Comparison of ENCODE assay signal across 8 cellular contexts in the genomic region with DNA sequence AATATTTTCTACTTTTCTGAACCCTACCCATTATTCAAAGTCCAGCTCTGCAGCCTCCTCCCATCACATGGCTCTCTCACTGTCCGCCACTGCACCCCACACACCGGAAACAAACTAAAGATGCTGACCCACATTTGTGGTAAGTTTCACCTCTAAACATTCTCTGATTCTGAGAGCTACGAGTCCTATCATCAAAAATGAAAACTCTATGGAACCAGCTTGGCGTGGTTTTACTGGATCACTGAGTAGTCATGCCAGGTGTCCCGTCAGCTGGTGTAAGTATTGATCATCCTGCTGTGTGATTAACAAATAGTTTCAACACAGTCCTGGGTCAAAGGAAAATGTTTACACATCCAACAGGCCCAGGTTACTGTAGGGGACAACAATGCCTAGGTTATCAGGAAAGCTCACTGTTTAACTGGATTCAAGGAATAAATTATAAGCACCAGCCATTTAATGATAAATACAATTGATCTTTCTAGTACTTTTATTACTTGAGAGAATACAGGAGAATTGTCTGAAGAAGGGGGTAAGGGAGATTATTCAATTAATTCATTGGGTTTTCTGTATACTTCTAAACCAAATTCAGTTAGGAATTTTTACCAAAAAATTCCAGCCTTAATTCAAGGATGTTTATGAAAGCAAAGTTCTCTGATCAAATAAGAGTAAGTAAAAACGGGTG. TPM values are rescaled to one million over a fixed set of nuclear protein-coding genes. Genes with fewer than 3 reads are reported as not detected.
DNase-seq lines count a peak whose midpoint lies in the region; ATAC-seq and TF ChIP-seq lines count a peak whose summit lies in the region.

No MANE protein-coding gene starts in this region.

- 0 out of 2 replicates have a peak overlapping the region, but pooled peaks have one; percentile 16 for H3K4me2 ChIP-seq in PC-3 (ENCODE audit: low read length)

- H4K20me1 ChIP-seq in PC-3 (ENCODE audit: low read length) = no peaks in the 10 kb centered on the region

- no peaks in the 10 kb centered on the region for H3K9me2 ChIP-seq in PC-3 (replicated peaks; ENCODE audit: low read length)

- H3K27me3 ChIP-seq in PC-3 (ENCODE audit: low read length) (no peaks in the 10 kb centered on the region), esophagus muscularis mucosa (no peaks in the 10 kb centered on the region), SJCRH30 (no peaks in the 10 kb centered on the region)

- H3K36me3 ChIP-seq in PC-3 (ENCODE audit: low read depth, low read length) = no peaks in the 10 kb centered on the region
- no peaks in the 10 kb centered on the region for H3K36me3 ChIP-seq in esophagus muscularis mucosa
- no peaks in the 10 kb centered on the region for H3K36me3 ChIP-seq in SJCRH30

- BruUV-seq in PC-3 (replicated peaks; lab: Mats Ljungman, UMichigan) = no TSS peak

- H3K9me3 ChIP-seq in PC-3 (ENCODE audit: low read length) (no peaks in the 10 kb centered on the region), esophagus muscularis mucosa (no peaks in the 10 kb centered on the region), SJCRH30 (replicated peaks) (no peaks in the 10 kb centered on the region)

- H3K4me1 ChIP-seq in PC-3 (ENCODE audit: insufficient read depth, low read length) (peaks cover 11% of the 10 kb centered on the region), esophagus muscularis mucosa (peaks cover 29 to 59% (median 51%) of the 10 kb centered on the region in 4 donors), SJCRH30 (0 out of 2 replicates have a peak, but pooled peaks cover 5% of the 10 kb centered on the region)

- H3K9ac ChIP-seq in PC-3 (ENCODE audit: low read length) = no peak overlapping the region

- TF ChIP-seq POLR2A in esophagus muscularis mucosa (IDR thresholded peaks at IDR 0.05; ENCODE audit: low read depth) = no peak

- no peak for TF ChIP-seq CTCF in PC-3 (conservative IDR thresholded peaks at IDR 0.05; ENCODE audit: low read depth, low read length)
- no peak for TF ChIP-seq CTCF in esophagus muscularis mucosa (IDR thresholded peaks at IDR 0.05)

- CTCF ChIA-PET in PC-3 (lab: Charles Lee) = interaction anchor here (1.1 kb wide), 1 partner anchor 13 kb away, joined by 3 read pairs; no protein-coding TSS in a partner anchor

- H3F3A ChIP-seq in PC-3 (ENCODE audit: low read length, unreplicated experiment) = no peaks in the 10 kb centered on the region

- peak; percentile 55 for DNase-seq in activated naive CD4-positive, alpha-beta T cell treated with Interleukin-2 at 50 U/mL for 16 hours
- no peak for DNase-seq in activated naive CD4-positive, alpha-beta T cell (lab: John Stamatoyannopoulos, UW)
- no peak for DNase-seq in PC-3
- no peak for DNase-seq in esophagus muscularis mucosa (ENCODE audit: extremely low spot score)
- peak; percentile 63 for DNase-seq in stimulated activated naive CD8-positive, alpha-beta T cell treated with anti-CD3 and anti-CD28 coated beads, Interleukin-15, Interleukin-2, amounts not matched to agents 100 U/mL and 50 U/mL, for 24 hours
- DNase-seq in SJCRH30 = no peak
- DNase-seq in pons (ENCODE audit: low spot score) = no peak
- no peak for DNase-seq in NCI-H748 treated with DMSO at 0.1 percent for 48 hours (lab: John Stamatoyannopoulos, UW)

- 0 out of 2 replicates have a peak overlapping the region, but pooled peaks have one; percentile 8 for H3K27ac ChIP-seq in PC-3 (ENCODE audit: low read length)
- H3K27ac ChIP-seq in esophagus muscularis mucosa (replicated peaks in 1 of 4) = peak overlapping the region; percentile 50 to 63 (median 54)
- H3K27ac ChIP-seq in SJCRH30 = no peak overlapping the region

- POLR2A ChIA-PET in PC-3 (lab: Charles Lee; ENCODE audit: unreplicated experiment) = no interaction called here

- H3K4me3 ChIP-seq in PC-3 (ENCODE audit: low read length) = no peak overlapping the region
- H3K4me3 ChIP-seq in esophagus muscularis mucosa = no peak overlapping the region
- no peak overlapping the region for H3K4me3 ChIP-seq in SJCRH30

- H3K79me2 ChIP-seq in PC-3 (ENCODE audit: low read length) = 0 out of 2 replicates have a peak, but pooled peaks cover 9% of the 10 kb centered on the region

- no peak for ATAC-seq in PC-3
- ATAC-seq in stimulated activated naive CD8-positive, alpha-beta T cell treated with anti-CD3 and anti-CD28 coated beads, Interleukin-15, Interleukin-2, amounts not matched to agents 100 U/mL and 50 U/mL, for 24 hours = peak; percentile 68

- no peak overlapping the region for H2AFZ ChIP-seq in PC-3 (ENCODE audit: low read length)

- no peak for TF ChIP-seq EP300 in esophagus muscularis mucosa (IDR thresholded peaks at IDR 0.05)

- WGBS in esophagus muscularis mucosa = 68% methylated on average over 6 of the region's 6 CpGs

- intact Hi-C loops in PC-3 (cut with micrococcal nuclease) = no loop called here
- intact Hi-C loops in esophagus muscularis mucosa (cut with DNase I) = loop anchor here (5.0 kb wide), 1 partner anchor 251 kb away; no protein-coding TSS in a partner anchor

RNA-seq across cellular contexts. Expression of a gene that starts 33.9 kb away (rescaled TPM):
- 29.7 and 37.7 TPM in 2 replicates for total RNA-seq in PC-3 (2014; rRNA removed)
- 10 to 100 TPM; 25.7 to 39.4 (median 35.7) TPM for total RNA-seq in esophagus muscularis mucosa
- total RNA-seq in SJCRH30 (2014; rRNA removed; shearing (Covaris generic)) = 29.1 and 34.0 TPM in 2 replicates

Comparison
In these comparisons a context has a peak if more than half of its experiments do, and no peak if none do; other contexts are left out.
1. DNase-seq: peak in activated naive CD4-positive, alpha-beta T cell treated with Interleukin-2 at 50 U/mL for 16 hours (single experiment) and stimulated activated naive CD8-positive, alpha-beta T cell treated with anti-CD3 and anti-CD28 coated beads, Interleukin-15, Interleukin-2, amounts not matched to agents 100 U/mL and 50 U/mL, for 24 hours (single experiment); none in activated naive CD4-positive, alpha-beta T cell (0 of 4), PC-3 (single experiment), esophagus muscularis mucosa (single experiment), SJCRH30 (0 of 2), pons (single experiment) and NCI-H748 treated with DMSO at 0.1 percent for 48 hours (single experiment).